ENCODE assay signal across 20 cellular contexts in the genomic region with DNA sequence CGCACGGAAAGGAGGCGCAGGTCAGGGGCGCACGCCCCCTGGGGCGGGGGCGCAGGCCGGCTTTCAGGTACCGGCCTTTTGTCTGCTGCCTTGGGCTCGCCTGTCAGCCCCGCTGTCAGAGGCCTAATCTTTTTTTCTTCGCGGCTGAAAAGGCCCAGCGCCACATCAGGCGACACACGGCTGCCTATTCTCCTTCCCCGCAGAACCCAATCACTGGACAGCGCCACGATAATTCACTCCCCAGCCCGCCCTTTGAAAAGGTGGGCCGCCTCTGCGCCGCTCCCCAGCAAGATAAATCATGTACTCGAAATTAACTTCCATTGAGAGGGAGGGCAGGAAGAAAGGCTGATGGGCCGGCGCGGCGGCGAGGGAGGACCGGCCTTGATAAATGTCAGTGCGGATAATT. TPM values are rescaled to one million over a fixed set of nuclear protein-coding genes. Genes with fewer than 3 reads are reported as not detected.
DNase-seq lines count a peak whose midpoint lies in the region; ATAC-seq and TF ChIP-seq lines count a peak whose summit lies in the region.
"Had no signal": no experiment of that assay in that cellular context is flagged by ENCODE, and none has a peak within 500 bp of the region (broad histone marks: within the 10 kb centered on the region; RNA-seq: fewer than 3 reads in every experiment).

No MANE protein-coding gene starts in this region.

- H3K9me3 ChIP-seq in tibial nerve: peaks cover 0 to 17% (median 0%) of the 10 kb centered on the region in 4 donors
- H3K9me3 ChIP-seq: HAP-1, MG63, Peyer's patch had no signal

- H3K4me1 ChIP-seq in tibial nerve: peaks cover 0 to 60% (median 25%) of the 10 kb centered on the region in 4 donors
- H3K4me1 ChIP-seq: Peyer's patch had no signal

- H3K27me3 Mint-ChIP-seq in activated naive CD8-positive, alpha-beta T cell treated with anti-CD3 and anti-CD28 coated beads for 36 hours: no peaks in the 10 kb centered on the region
- H3K27me3 Mint-ChIP-seq in activated naive CD8-positive, alpha-beta T cell treated with anti-CD3 and anti-CD28 coated beads, Interleukin-2, amount 50 U/mL, for 24 hours: peaks cover 1% of the 10 kb centered on the region
- no peaks in the 10 kb centered on the region for H3K27me3 Mint-ChIP-seq in neural crest cell (ENCODE audit: low read depth)
- H3K27me3 Mint-ChIP-seq in Calu3 (ENCODE audit: unreplicated experiment): peaks cover 50% of the 10 kb centered on the region

- WGBS in tibial nerve, 2 donors: 73 to 76% methylated on average over 31 of the region's 31 CpGs

- no TSS peak for BruUV-seq in Calu3 (replicated peaks; lab: Mats Ljungman, UMichigan)

- H3K27ac Mint-ChIP-seq in activated naive CD8-positive, alpha-beta T cell treated with anti-CD3 and anti-CD28 coated beads for 36 hours: peak overlapping the region; percentile 11
- H3K27ac Mint-ChIP-seq in activated naive CD8-positive, alpha-beta T cell treated with anti-CD3 and anti-CD28 coated beads, Interleukin-2, amount 50 U/mL, for 24 hours: no peak overlapping the region
- H3K27ac Mint-ChIP-seq in neural crest cell (ENCODE audit: unreplicated experiment) (peak overlapping the region; percentile 95), Calu3 (ENCODE audit: unreplicated experiment) (no peak overlapping the region)
- H3K27ac Mint-ChIP-seq: CD14-positive monocyte had no signal

- TF ChIP-seq CTCF in coronary artery (IDR thresholded peaks at IDR 0.05) (no peak), neural crest cell (conservative IDR thresholded peaks at IDR 0.05) (no peak), tibial nerve (IDR thresholded peaks at IDR 0.05) (no peak), Calu3 (IDR thresholded peaks at IDR 0.05; ENCODE audit: unreplicated experiment) (no peak)

- peak overlapping the region; percentile 54 to 68 for H3K27ac ChIP-seq in coronary artery
- peak overlapping the region in 3 of 4 donors; percentile 69 to 88 (median 87) for H3K27ac ChIP-seq in tibial nerve
- H3K27ac ChIP-seq: Peyer's patch had no signal

- peaks cover 0 to 14% (median 0%) of the 10 kb centered on the region in 3 donors for H3K36me3 ChIP-seq in tibial nerve
- H3K36me3 ChIP-seq: HAP-1, MG63, Peyer's patch had no signal

- no peaks in the 10 kb centered on the region for H3K4me1 Mint-ChIP-seq in activated naive CD8-positive, alpha-beta T cell treated with anti-CD3 and anti-CD28 coated beads for 36 hours
- H3K4me1 Mint-ChIP-seq in activated naive CD8-positive, alpha-beta T cell treated with anti-CD3 and anti-CD28 coated beads, Interleukin-2, amount 50 U/mL, for 24 hours: no peaks in the 10 kb centered on the region
- H3K4me1 Mint-ChIP-seq in neural crest cell (peaks cover 30% of the 10 kb centered on the region), Calu3 (ENCODE audit: low read depth, unreplicated experiment) (no peaks in the 10 kb centered on the region)
- H3K4me1 Mint-ChIP-seq: CD14-positive monocyte had no signal

- ATAC-seq in activated naive CD8-positive, alpha-beta T cell treated with anti-CD3 and anti-CD28 coated beads, Interleukin-2, amount 50 U/mL, for 24 hours: no peak
- ATAC-seq in HG02798 (IDR thresholded peaks at IDR 0.05; ENCODE audit: poor library complexity, unreplicated experiment): no peak

- intact Hi-C loops in Calu3 (cut with micrococcal nuclease; ENCODE audit: unreplicated experiment): no loop called here

- H3K36me3 Mint-ChIP-seq in activated naive CD8-positive, alpha-beta T cell treated with anti-CD3 and anti-CD28 coated beads for 36 hours: no peaks in the 10 kb centered on the region
- H3K36me3 Mint-ChIP-seq in activated naive CD8-positive, alpha-beta T cell treated with anti-CD3 and anti-CD28 coated beads, Interleukin-2, amount 50 U/mL, for 24 hours (ENCODE audit: low read depth): no peaks in the 10 kb centered on the region
- H3K36me3 Mint-ChIP-seq in neural crest cell (ENCODE audit: low read depth): peaks cover 5% of the 10 kb centered on the region
- H3K36me3 Mint-ChIP-seq in Calu3 (ENCODE audit: insufficient read depth, unreplicated experiment): no peaks in the 10 kb centered on the region
- H3K36me3 Mint-ChIP-seq: CD14-positive monocyte had no signal

- TF ChIP-seq POLR2A in tibial nerve (IDR thresholded peaks at IDR 0.05): no peak

- H3K4me3 Mint-ChIP-seq in activated naive CD8-positive, alpha-beta T cell treated with anti-CD3 and anti-CD28 coated beads for 36 hours: no peak overlapping the region
- H3K4me3 Mint-ChIP-seq in activated naive CD8-positive, alpha-beta T cell treated with anti-CD3 and anti-CD28 coated beads, Interleukin-2, amount 50 U/mL, for 24 hours: no peak overlapping the region
- H3K4me3 Mint-ChIP-seq in neural crest cell (peak overlapping the region; percentile 59), Calu3 (ENCODE audit: low read depth, unreplicated experiment) (no peak overlapping the region)
- H3K4me3 Mint-ChIP-seq: CD14-positive monocyte had no signal

- TF ChIP-seq EP300 in tibial nerve (IDR thresholded peaks at IDR 0.05): no peak

- peaks cover 0 to 4% of the 10 kb centered on the region in 2 donors for H3K27me3 ChIP-seq in tibial nerve
- H3K27me3 ChIP-seq: MG63, Peyer's patch had no signal

- H3K4me3 ChIP-seq in coronary artery (no peak overlapping the region), tibial nerve (no peak overlapping the region)
- H3K4me3 ChIP-seq: HAP-1, MG63, Peyer's patch had no signal

- CTCF ChIA-PET in Calu3 (lab: Charles Lee): no interaction called here

- H3K9me3 Mint-ChIP-seq in activated naive CD8-positive, alpha-beta T cell treated with anti-CD3 and anti-CD28 coated beads for 36 hours: no peaks in the 10 kb centered on the region
- no peaks in the 10 kb centered on the region for H3K9me3 Mint-ChIP-seq in activated naive CD8-positive, alpha-beta T cell treated with anti-CD3 and anti-CD28 coated beads, Interleukin-2, amount 50 U/mL, for 24 hours
- H3K9me3 Mint-ChIP-seq in neural crest cell (no peaks in the 10 kb centered on the region), Calu3 (ENCODE audit: low read depth, unreplicated experiment) (no peaks in the 10 kb centered on the region)

- DNase-seq in activated naive CD8-positive, alpha-beta T cell treated with anti-CD3 and anti-CD28 coated beads for 36 hours: no peak
- no peak for DNase-seq in activated naive CD8-positive, alpha-beta T cell treated with anti-CD3 and anti-CD28 coated beads, Interleukin-2, amount 50 U/mL, for 24 hours
- DNase-seq in coronary artery (ENCODE audit: low spot score) (no peak), neural crest cell (ENCODE audit: low read depth, low spot score) (no peak), tibial nerve (ENCODE audit: low spot score in 2 of 2) (no peak), Calu3 (no peak), cerebellar nuclear complex (lab: John Stamatoyannopoulos, UW) (no peak)
- DNase-seq: 8988T; GF-D8; Kasumi-1; MG63; NCI-H1048; NCI-H146; NCI-H2029 treated with DMSO at 0.1 percent for 48 hours; NCI-H2171 treated with DMSO at 0.1 percent for 48 hours; NK-92 treated with Interleukin-12 subunit alpha and Interleukin-12 subunit beta, amount 100 ng/mL, for 24 hours; Peyer's patch had no signal

RNA-seq across cellular contexts. Expression of a gene that starts 42.6 kb away (rescaled TPM):
- total RNA-seq in activated naive CD8-positive, alpha-beta T cell treated with anti-CD3 and anti-CD28 coated beads for 36 hours: under 1 TPM; 0.06 to 0.12 TPM
- total RNA-seq in neural crest cell (11.7 and 13.2 TPM in 2 replicates), tibial nerve (10 to 100 TPM in 3 of 4 donors, 1 to 10 TPM in 1; 5.9 to 41.7 (median 11.2) TPM), Calu3 (2022) (0.09 and 0.66 TPM in 2 replicates)

Comparison
In these comparisons a context has a peak if more than half of its experiments do, and no peak if none do; other contexts are left out.
1. H3K27ac Mint-ChIP-seq: peak in activated naive CD8-positive, alpha-beta T cell treated with anti-CD3 and anti-CD28 coated beads for 36 hours (single experiment) and neural crest cell (single experiment); none in activated naive CD8-positive, alpha-beta T cell treated with anti-CD3 and anti-CD28 coated beads, Interleukin-2, amount 50 U/mL, for 24 hours (single experiment) and Calu3 (single experiment).